8 cellular contexts compared by ENCODE assay signal in genomic region chr2:218284106-218284811, GRCh38. TPM values are rescaled to one million over a fixed set of nuclear protein-coding genes. Genes with fewer than 3 reads are reported as not detected.
A peak's percentile ranks its signal among the peaks of the same experiment; 100 is the strongest.
DNase-seq lines count a peak whose midpoint lies in the region; ATAC-seq, FAIRE-seq and TF ChIP-seq lines count a peak whose summit lies in the region.

No MANE protein-coding gene starts in this region.

- no peak overlapping the region for H2AK5ac ChIP-seq in H1 (ENCODE audit: low read depth, low read length)

- no peaks in the 10 kb centered on the region for H3K9me3 Mint-ChIP-seq in activated CD4-positive, alpha-beta memory T cell treated with anti-CD3 and anti-CD28 coated beads for 36 hours

- H3K27ac ChIP-seq in H1 (ENCODE audit: low read depth, low read length) (no peak overlapping the region), prostate gland (peak overlapping the region; percentile 94 to 96)

- H4K8ac ChIP-seq in H1 (ENCODE audit: extremely low read depth, insufficient read depth, low read length), result no peak overlapping the region

- no peaks in the 10 kb centered on the region for H3K79me2 ChIP-seq in H1 (ENCODE audit: control insufficient read depth in 1 of 2, insufficient read depth in 2 of 2, low read length in 2 of 2)

- no peak for TF ChIP-seq RAD21 in H1 (IDR thresholded peaks at IDR 0.05 in 1 of 2, conservative IDR thresholded peaks at IDR 0.05 in 1 of 2; ENCODE audit: low read depth in 2 of 2, low read length in 2 of 2)

- H3K4me1 ChIP-seq in H1 (replicated peaks in 1 of 4; ENCODE audit: control insufficient read depth in 3 of 4, insufficient read depth in 4 of 4, low read length in 3 of 4), result peaks cover 5 to 11% (median 7%) of the 10 kb centered on the region in 4 experiments; a peak in 4 of 7 replicates
- peaks cover 61% of the 10 kb centered on the region for H3K4me1 ChIP-seq in prostate gland (replicated peaks)

- no peak overlapping the region for H2AFZ ChIP-seq in H1 (ENCODE audit: low read length)

- H3K9me3 ChIP-seq in H1 (ENCODE audit: insufficient read depth in 2 of 2, low read depth in 1 of 2, low read length in 1 of 2) (no peaks in the 10 kb centered on the region), prostate gland (no peaks in the 10 kb centered on the region)

- H4K91ac ChIP-seq in H1 (replicated peaks; ENCODE audit: insufficient read length, low read length), result no peak overlapping the region

- POLR2A ChIA-PET in activated CD4-positive, alpha-beta memory T cell treated with anti-CD3 and anti-CD28 coated beads for 36 hours (lab: Charles Lee), result interaction anchor here (10.9 kb wide), 1 partner anchor 11 kb away, joined by 115 read pairs; the partner anchor contains the start of genes AAMP and PNKD
- POLR2A ChIA-PET in H1 (lab: Charles Lee; ENCODE audit: partially characterized antibody), result interaction anchor here (1.0 to 4.0 kb wide), 2 partner anchors 9 to 13 kb away, joined by 5 to 22 read pairs; no protein-coding TSS in a partner anchor

- H3K4me3 Mint-ChIP-seq in activated CD4-positive, alpha-beta memory T cell treated with anti-CD3 and anti-CD28 coated beads for 36 hours, result peak overlapping the region; percentile 59

- H4K20me1 ChIP-seq in H1 (replicated peaks in 1 of 2; ENCODE audit: control insufficient read depth in 1 of 2, insufficient read depth in 2 of 2, low read length in 2 of 2), result peaks cover 0 to 10% of the 10 kb centered on the region in 2 experiments

- DNase-seq in activated CD4-positive, alpha-beta memory T cell treated with anti-CD3 and anti-CD28 coated beads for 36 hours, result peak; percentile 85
- DNase-seq in H1 (ENCODE audit: low read depth in 1 of 2, low spot score in 2 of 2), result no peak
- no peak for DNase-seq in prostate gland (ENCODE audit: low spot score)
- DNase-seq in SHP77 (lab: John Stamatoyannopoulos, UW), result no peak
- no peak for DNase-seq in cortex of kidney (lab: John Stamatoyannopoulos, UW)

- TF ChIP-seq POLR2A in H1 (IDR thresholded peaks at IDR 0.05; ENCODE audit: control extremely low read depth in 1 of 2, low read depth in 2 of 2, low read length in 2 of 2) (no peak), prostate gland (IDR thresholded peaks at IDR 0.05) (peak; percentile 53), GM18505 (IDR thresholded peaks at IDR 0.05; ENCODE audit: borderline replicate concordance, extremely low read depth, insufficient read depth, insufficient read length) (no peak)

- peak overlapping the region; percentile 98 for H3K27ac Mint-ChIP-seq in activated CD4-positive, alpha-beta memory T cell treated with anti-CD3 and anti-CD28 coated beads for 36 hours

- peaks cover 16% of the 10 kb centered on the region for H3K36me3 Mint-ChIP-seq in activated CD4-positive, alpha-beta memory T cell treated with anti-CD3 and anti-CD28 coated beads for 36 hours

- ATAC-seq in GM18519 (IDR thresholded peaks at IDR 0.05; ENCODE audit: low FRiP score, unreplicated experiment) (peak; percentile 37), HG03342 (IDR thresholded peaks at IDR 0.05; ENCODE audit: unreplicated experiment) (peak; percentile 40), GM18505 (IDR thresholded peaks at IDR 0.05; ENCODE audit: unreplicated experiment) (no peak)

- no peak overlapping the region for H3K14ac ChIP-seq in H1 (ENCODE audit: insufficient read length)

- H3K36me3 ChIP-seq in H1 (ENCODE audit: control insufficient read depth in 2 of 4, insufficient read depth in 4 of 4, low read length in 3 of 4) (no peaks in the 10 kb centered on the region; a peak in 2 of 8 replicates), prostate gland (peaks cover 0 to 8% of the 10 kb centered on the region in 2 donors)

- no peak overlapping the region for H2BK5ac ChIP-seq in H1 (ENCODE audit: low read depth, low read length)

- no peak overlapping the region; the same call in 1 of the 2 replicates for H2BK20ac ChIP-seq in H1 (ENCODE audit: low read length)

- no peak overlapping the region for H2BK15ac ChIP-seq in H1 (ENCODE audit: low read length)

- no peak overlapping the region for H4K5ac ChIP-seq in H1 (ENCODE audit: insufficient read length, low read depth, low read length)

- no peak overlapping the region for H3K9ac ChIP-seq in H1 (replicated peaks in 1 of 4; ENCODE audit: extremely low read depth in 1 of 4, low read depth in 3 of 4, low read length in 3 of 4)

- no peak for TF ChIP-seq EP300 in H1 (IDR thresholded peaks at IDR 0.05; ENCODE audit: borderline replicate concordance in 1 of 2, low read depth in 2 of 2, low read length in 2 of 2)

- WGBS in H1 (ENCODE audit: extremely low coverage in 1 of 2, insufficient coverage in 1 of 2, insufficient read length in 1 of 2, insufficient replicate concordance in 2 of 2, low coverage in 1 of 2, low lambda C conversion rate in 2 of 2, missing lambda C conversion rate in 1 of 2), 2 experiments, result 90% methylated on average over 12 of the region's 16 CpGs; no CpG with 5 or more reads in 1 of the 2 experiments
- WGBS in prostate gland, result 69% methylated on average over 13 of the region's 16 CpGs

- CTCF ChIA-PET in activated CD4-positive, alpha-beta memory T cell treated with anti-CD3 and anti-CD28 coated beads for 36 hours (lab: Charles Lee), result interaction anchor here (0.7 to 7.5 kb wide), 5 partner anchors 8 to 216 kb away, joined by 3 to 197 read pairs (median 4); partner anchors contain the start of genes AAMP, PNKD and TMBIM1
- CTCF ChIA-PET in H1 (lab: Charles Lee; ENCODE audit: partially characterized antibody), result interaction anchor here (1.1 to 9.2 kb wide), 2 partner anchors 11 to 17 kb away, joined by 3 to 131 read pairs; partner anchors contain the start of genes AAMP and PNKD

- H3K56ac ChIP-seq in H1 (replicated peaks; ENCODE audit: insufficient read length, low read depth, low read length), result no peak overlapping the region

- no peaks in the 10 kb centered on the region for H3K27me3 Mint-ChIP-seq in activated CD4-positive, alpha-beta memory T cell treated with anti-CD3 and anti-CD28 coated beads for 36 hours

- no peaks in the 10 kb centered on the region; the same call in 1 of the 2 replicates for H3K23me2 ChIP-seq in H1 (ENCODE audit: low read depth, low read length)

- no peak overlapping the region for H3K4me2 ChIP-seq in H1 (ENCODE audit: insufficient read depth in 1 of 2, low read depth in 2 of 2, low read length in 2 of 2)

- 0 out of 2 replicates have a peak overlapping the region, but pooled peaks have one; percentile 17 for H2BK12ac ChIP-seq in H1 (ENCODE audit: low read depth, low read length)

- 0 out of 2 replicates have a peak, but pooled peaks cover 8% of the 10 kb centered on the region for H3K79me1 ChIP-seq in H1 (ENCODE audit: low read depth, low read length)

- no peak overlapping the region for H3K18ac ChIP-seq in H1 (ENCODE audit: extremely low read depth, low read length)

- FAIRE-seq in H1 (lab: Jason Lieb, UNC), result no peak

- H3K27me3 ChIP-seq in H1 (replicated peaks in 1 of 4; ENCODE audit: control insufficient read depth in 3 of 4, extremely low read depth in 1 of 4, insufficient read depth in 3 of 4, low read length in 3 of 4) (no peaks in the 10 kb centered on the region), prostate gland (replicated peaks; ENCODE audit: insufficient read depth) (no peaks in the 10 kb centered on the region)

- TF ChIP-seq CTCF in H1 (IDR thresholded peaks at IDR 0.05; ENCODE audit: control extremely low read depth in 1 of 3, insufficient read depth in 1 of 3, low read depth in 1 of 3, low read length in 3 of 3) (no peak), prostate gland (IDR thresholded peaks at IDR 0.05) (no peak)

- H2BK120ac ChIP-seq in H1 (replicated peaks; ENCODE audit: low read depth, low read length), result no peak overlapping the region

- no peak overlapping the region for H3K4ac ChIP-seq in H1 (replicated peaks; ENCODE audit: insufficient read length, low read depth, low read length)

- H3K23ac ChIP-seq in H1 (ENCODE audit: insufficient read length), result no peak overlapping the region

- intact Hi-C loops in activated CD4-positive, alpha-beta memory T cell treated with anti-CD3 and anti-CD28 coated beads for 36 hours (cut with micrococcal nuclease), result loop anchor here (10.0 kb wide), 2 partner anchors 611 to 891 kb away; partner anchors contain the start of genes CNPPD1, RETREG2 and SLC23A3
- intact Hi-C loops in prostate gland (cut with DNase I), result loop anchor here (10.0 kb wide), 1 partner anchor 281 kb away; the partner anchor contains the start of genes CNOT9 and USP37

- H3K4me3 ChIP-seq in H1 (ENCODE audit: extremely low read depth in 1 of 4, insufficient read depth in 2 of 4, low read depth in 3 of 4, low read length in 4 of 4), result no peak overlapping the region
- H3K4me3 ChIP-seq in prostate gland, result no peak overlapping the region

- peaks cover 65% of the 10 kb centered on the region for H3K4me1 Mint-ChIP-seq in activated CD4-positive, alpha-beta memory T cell treated with anti-CD3 and anti-CD28 coated beads for 36 hours (ENCODE audit: low read depth)

RNA-seq across cellular contexts. Expression of gene TMBIM1, which starts 8.0 kb away (rescaled TPM):
- total RNA-seq in activated CD4-positive, alpha-beta memory T cell treated with anti-CD3 and anti-CD28 coated beads for 36 hours, result 10 to 100 TPM; 71.8 to 79.2 TPM
- 22.1 and 24.5 TPM in 2 replicates for total RNA-seq in H1 (2021; fragmentation: NEBNext Ultra II Directional; extraction: Animal tissue kit (Norgen Biotek cat#: 25700))
- polyA plus RNA-seq in H1 (2011; rRNA removed), result 36.8 and 43.6 TPM in 2 replicates
- 23.4 TPM for polyA plus RNA-seq in H1 (2011; cell fraction: cytosol; rRNA removed)
- polyA plus RNA-seq in H1 (2011; cell fraction: nucleus; rRNA removed), result 42.4 TPM
- 24.9 to 38.2 TPM (median 34.3 TPM) in 4 replicates for polyA plus RNA-seq in H1 (2012, experiment 1 of 2)
- polyA plus RNA-seq in H1 (2012, experiment 2 of 2), result 42.7 TPM
- polyA plus RNA-seq in H1 (2013, experiment 1 of 2), result 36.6 TPM
- 40.2 TPM for polyA plus RNA-seq in H1 (2013, experiment 2 of 2)
- polyA minus RNA-seq in H1 (2011; rRNA and poly(A)+ RNA removed), result 37.0 and 45.4 TPM in 2 replicates
- polyA minus RNA-seq in H1 (2011; cell fraction: cytosol; rRNA and poly(A)+ RNA removed), result 12.4 TPM
- polyA minus RNA-seq in H1 (2011; cell fraction: nucleus; rRNA and poly(A)+ RNA removed), result 11.7 TPM
- total RNA-seq in prostate gland, result 100 to 1,000 TPM; 139 to 193 TPM

RNA-seq across cellular contexts. Expression of gene PNKD, which starts 13.9 kb away (rescaled TPM):
- total RNA-seq in activated CD4-positive, alpha-beta memory T cell treated with anti-CD3 and anti-CD28 coated beads for 36 hours, result 10 to 100 TPM; 18.4 to 19.4 TPM
- total RNA-seq in H1 (2021; fragmentation: NEBNext Ultra II Directional; extraction: Animal tissue kit (Norgen Biotek cat#: 25700)), result 43.9 and 44.4 TPM in 2 replicates
- polyA plus RNA-seq in H1 (2011; rRNA removed), result 65.4 and 83.4 TPM in 2 replicates
- polyA plus RNA-seq in H1 (2011; cell fraction: cytosol; rRNA removed), result 61.9 TPM
- polyA plus RNA-seq in H1 (2011; cell fraction: nucleus; rRNA removed), result 67.0 TPM
- polyA plus RNA-seq in H1 (2012, experiment 1 of 2), result 53.5 to 61.6 TPM (median 57.9 TPM) in 4 replicates
- polyA plus RNA-seq in H1 (2012, experiment 2 of 2), result 48.8 TPM
- polyA plus RNA-seq in H1 (2013, experiment 1 of 2), result 55.6 TPM
- polyA plus RNA-seq in H1 (2013, experiment 2 of 2), result 58.0 TPM
- 15.9 and 16.8 TPM in 2 replicates for polyA minus RNA-seq in H1 (2011; rRNA and poly(A)+ RNA removed)
- 5.7 TPM for polyA minus RNA-seq in H1 (2011; cell fraction: cytosol; rRNA and poly(A)+ RNA removed)
- 13.5 TPM for polyA minus RNA-seq in H1 (2011; cell fraction: nucleus; rRNA and poly(A)+ RNA removed)
- total RNA-seq in prostate gland, result 100 to 1,000 TPM; 103 to 145 TPM

RNA-seq across cellular contexts. Expression of gene AAMP, which starts 14.3 kb away (rescaled TPM):
- total RNA-seq in activated CD4-positive, alpha-beta memory T cell treated with anti-CD3 and anti-CD28 coated beads for 36 hours, result 10 to 100 TPM; 60.8 to 65.6 TPM
- total RNA-seq in H1 (2021; fragmentation: NEBNext Ultra II Directional; extraction: Animal tissue kit (Norgen Biotek cat#: 25700)), result 119 and 125 TPM in 2 replicates
- 119 and 192 TPM in 2 replicates for polyA plus RNA-seq in H1 (2011; rRNA removed)
- polyA plus RNA-seq in H1 (2011; cell fraction: cytosol; rRNA removed), result 160 TPM
- polyA plus RNA-seq in H1 (2011; cell fraction: nucleus; rRNA removed), result 186 TPM
- 134 to 150 TPM (median 145 TPM) in 4 replicates for polyA plus RNA-seq in H1 (2012, experiment 1 of 2)
- polyA plus RNA-seq in H1 (2012, experiment 2 of 2), result 97.6 TPM
- polyA plus RNA-seq in H1 (2013, experiment 1 of 2), result 53.4 TPM
- polyA plus RNA-seq in H1 (2013, experiment 2 of 2), result 54.8 TPM
- 67.0 and 74.5 TPM in 2 replicates for polyA minus RNA-seq in H1 (2011; rRNA and poly(A)+ RNA removed)
- 57.8 TPM for polyA minus RNA-seq in H1 (2011; cell fraction: cytosol; rRNA and poly(A)+ RNA removed)
- 29.8 TPM for polyA minus RNA-seq in H1 (2011; cell fraction: nucleus; rRNA and poly(A)+ RNA removed)
- total RNA-seq in prostate gland, result 100 to 1,000 TPM; 217 to 237 TPM

RNA-seq across cellular contexts. Expression of gene GPBAR1, which starts 23.4 kb away (rescaled TPM):
- under 1 TPM; 0.14 to 0.19 TPM for total RNA-seq in activated CD4-positive, alpha-beta memory T cell treated with anti-CD3 and anti-CD28 coated beads for 36 hours
- 0.32 and 0.63 TPM in 2 replicates for total RNA-seq in H1 (2021; fragmentation: NEBNext Ultra II Directional; extraction: Animal tissue kit (Norgen Biotek cat#: 25700))
- 0.49 and 0.59 TPM in 2 replicates for polyA plus RNA-seq in H1 (2011; rRNA removed)
- polyA plus RNA-seq in H1 (2011; cell fraction: cytosol; rRNA removed), result 0.36 TPM
- 0.70 TPM for polyA plus RNA-seq in H1 (2011; cell fraction: nucleus; rRNA removed)
- polyA plus RNA-seq in H1 (2012, experiment 1 of 2), result 0.28 to 0.38 TPM (median 0.29 TPM) in 3 of 4 replicates, not detected in the other
- 0.22 TPM for polyA plus RNA-seq in H1 (2012, experiment 2 of 2)
- polyA plus RNA-seq in H1 (2013, experiment 1 of 2), result 0.20 TPM
- polyA plus RNA-seq in H1 (2013, experiment 2 of 2), result 0.24 TPM
- polyA minus RNA-seq in H1 (2011; rRNA and poly(A)+ RNA removed), result 0.22 and 0.54 TPM in 2 replicates
- not detected for polyA minus RNA-seq in H1 (2011; cell fraction: cytosol; rRNA and poly(A)+ RNA removed)
- 0.60 TPM for polyA minus RNA-seq in H1 (2011; cell fraction: nucleus; rRNA and poly(A)+ RNA removed)
- under 1 TPM in 1 of 2 donors, not detected in 1; 0.91 TPM for total RNA-seq in prostate gland
